21 cellular contexts compared by ENCODE assay signal in genomic region chr6:127532991-127533390, GRCh38. TPM values are rescaled to one million over a fixed set of nuclear protein-coding genes. Genes with fewer than 3 reads are reported as not detected.
DNase-seq lines count a peak whose midpoint lies in the region; ATAC-seq and TF ChIP-seq lines count a peak whose summit lies in the region.
"Had no signal": no experiment of that assay in that cellular context is flagged by ENCODE, and none has a peak within 500 bp of the region (broad histone marks: within the 10 kb centered on the region; RNA-seq: fewer than 3 reads in every experiment).

No MANE protein-coding gene starts in this region.

- DNase-seq in HCT116 (ENCODE audit: low read depth, low spot score) (no peak), MV-4-11 (lab: John Stamatoyannopoulos, UW) (peak; percentile 30), choroid plexus epithelial cell (ENCODE audit: low read depth) (peak; percentile 41), fibroblast of villous mesenchyme (ENCODE audit: low read depth) (peak; percentile 9), NCI-H1417 treated with DMSO at 0.1 percent for 48 hours (lab: John Stamatoyannopoulos, UW) (no peak), NCI-H1436 (lab: John Stamatoyannopoulos, UW) (no peak)
- DNase-seq: Calu3; CD8-positive, alpha-beta T cell; EL; H7; NCI-H146; NCI-H2081; NCI-H748 treated with DMSO at 0.1 percent for 48 hours; NK-92 treated with Interleukin-12 subunit alpha and Interleukin-12 subunit beta, amount 100 ng/mL, for 24 hours had no signal

- CTCF ChIA-PET in HCT116 (lab: Charles Lee), result interaction anchor here (1.2 kb wide), 1 partner anchor 16 kb away, joined by 3 read pairs; no protein-coding TSS in a partner anchor

- no peak overlapping the region for H3K4me2 ChIP-seq in HCT116 (ENCODE audit: low read length)
- H3K4me2 ChIP-seq: BLaER1 had no signal

- TF ChIP-seq RAD21 in HCT116 (IDR thresholded peaks at IDR 0.05; ENCODE audit: low read depth), result no peak

- no peaks in the 10 kb centered on the region for H3K9me2 ChIP-seq in HCT116 (ENCODE audit: insufficient read depth)

- BruUV-seq in HCT116 (replicated peaks; lab: Mats Ljungman, UMichigan), result no TSS peak

- intact Hi-C loops in HCT116 (cut with micrococcal nuclease), result no loop called here

- no peak for TF ChIP-seq POLR2A in HCT116 (IDR thresholded peaks at IDR 0.05; ENCODE audit: borderline replicate concordance, extremely low read depth, insufficient read depth, insufficient read length)

- H3K27me3 ChIP-seq in HCT116 (ENCODE audit: insufficient read depth, low read length), result no peaks in the 10 kb centered on the region
- H3K27me3 ChIP-seq: BLaER1 had no signal

- H3K9ac ChIP-seq in HCT116 (ENCODE audit: low read length), result no peak overlapping the region
- H3K9ac ChIP-seq: BLaER1 had no signal

- TF ChIP-seq CTCF in HCT116 (IDR thresholded peaks at IDR 0.05 in 2 of 3, conservative IDR thresholded peaks at IDR 0.05 in 1 of 3; ENCODE audit: borderline replicate concordance in 1 of 3, insufficient read depth in 1 of 3, low read depth in 2 of 3, low read length in 2 of 3), result no peak
- no peak for TF ChIP-seq CTCF in choroid plexus epithelial cell (conservative IDR thresholded peaks at IDR 0.05; ENCODE audit: low read depth, low read length)
- TF ChIP-seq CTCF in fibroblast of villous mesenchyme (IDR thresholded peaks at IDR 0.05; ENCODE audit: insufficient read depth, low read depth, low read length), result no peak

- ATAC-seq in HCT116 (no peak), HG03469 (IDR thresholded peaks at IDR 0.05; ENCODE audit: unreplicated experiment) (no peak), GM21367 (IDR thresholded peaks at IDR 0.05; ENCODE audit: unreplicated experiment) (no peak)
- ATAC-seq: CD8-positive, alpha-beta T cell; Right ventricle myocardium inferior had no signal

- H3K4me3 ChIP-seq in HCT116 (replicated peaks in 1 of 2; ENCODE audit: low read depth in 1 of 2, low read length in 2 of 2) (no peak overlapping the region), choroid plexus epithelial cell (ENCODE audit: low read depth, low read length) (no peak overlapping the region), fibroblast of villous mesenchyme (ENCODE audit: low read depth, low read length) (no peak overlapping the region)
- H3K4me3 ChIP-seq: BLaER1 had no signal

- no peak overlapping the region for H3K27ac ChIP-seq in HCT116 (ENCODE audit: low read depth, low read length)
- H3K27ac ChIP-seq: BLaER1 had no signal

- H3K9me3 ChIP-seq in HCT116 (ENCODE audit: control insufficient read depth in 1 of 2, insufficient read depth in 1 of 2, low read depth in 1 of 2, low read length in 2 of 2), result no peaks in the 10 kb centered on the region
- H3K9me3 ChIP-seq: BLaER1 had no signal

- POLR2A ChIA-PET in HCT116 (lab: Charles Lee), result no interaction called here

- no peaks in the 10 kb centered on the region for H3K79me2 ChIP-seq in HCT116 (ENCODE audit: insufficient read depth, low read length)

- RAD21 ChIA-PET in HCT116 (lab: Charles Lee; ENCODE audit: low non-redundant PET in 1 of 2, low total read pairs in 2 of 2, uncharacterized antibody in 2 of 2, unreplicated experiment in 2 of 2), result no interaction called here

- no peaks in the 10 kb centered on the region for H3K36me3 ChIP-seq in HCT116 (ENCODE audit: control insufficient read depth in 1 of 2, insufficient read depth in 2 of 2, low read length in 2 of 2)
- H3K36me3 ChIP-seq: BLaER1 had no signal

- H2AFZ ChIP-seq in HCT116 (ENCODE audit: low read depth, low read length, poor library complexity, severe bottlenecking), result peak overlapping the region; percentile 13

- H3K4me1 ChIP-seq in HCT116 (ENCODE audit: control insufficient read depth in 1 of 2, insufficient read depth in 2 of 2, low read length in 2 of 2), result no peaks in the 10 kb centered on the region
- H3K4me1 ChIP-seq: BLaER1 had no signal

- no peaks in the 10 kb centered on the region for H4K20me1 ChIP-seq in HCT116 (ENCODE audit: insufficient read depth)
- H4K20me1 ChIP-seq: BLaER1 had no signal

TF ChIP-seq in HCT116, 20 proteins besides CTCF, POLR2A, EP300 and RAD21:
- no peak for TF ChIP-seq ZNF274 (IDR thresholded peaks at IDR 0.05; ENCODE audit: low read depth, low read length)
- no peak for TF ChIP-seq EZH2phosphoT487 (IDR thresholded peaks at IDR 0.05; ENCODE audit: borderline replicate concordance)
- TF ChIP-seq EGR1 (IDR thresholded peaks at IDR 0.05; ENCODE audit: low read depth), result no peak
- no peak for TF ChIP-seq SRF (IDR thresholded peaks at IDR 0.05; ENCODE audit: low read depth)
- TF ChIP-seq SIN3A (IDR thresholded peaks at IDR 0.05; ENCODE audit: low read depth), result no peak
- no peak for TF ChIP-seq REST (IDR thresholded peaks at IDR 0.05; ENCODE audit: low read depth)
- no peak for TF ChIP-seq CEBPB (IDR thresholded peaks at IDR 0.05; ENCODE audit: low read depth)
- no peak for TF ChIP-seq EZH2 (IDR thresholded peaks at IDR 0.05)
- no peak for TF ChIP-seq ZBTB33 (IDR thresholded peaks at IDR 0.05; ENCODE audit: extremely low read depth, insufficient replicate concordance, low read length)
- TF ChIP-seq SP1 (IDR thresholded peaks at IDR 0.05; ENCODE audit: low read depth), result no peak
- no peak for TF ChIP-seq FOSL1 (IDR thresholded peaks at IDR 0.05; ENCODE audit: low read depth)
- TF ChIP-seq POLR2AphosphoS5 (IDR thresholded peaks at IDR 0.05; ENCODE audit: low read depth, low read length), result no peak
- no peak for TF ChIP-seq TCF7L2 (IDR thresholded peaks at IDR 0.05; ENCODE audit: borderline replicate concordance, extremely low read depth, insufficient read depth, insufficient read length)
- no peak for TF ChIP-seq ATF3 (IDR thresholded peaks at IDR 0.05)
TF ChIP-seq in HCT116: peak in this region for 0.

RNA-seq across cellular contexts. Expression of gene C6orf58, which starts 44.0 kb away (rescaled TPM):
- total RNA-seq in HCT116 (2021; ENCODE audit: unreplicated experiment) (0.20 TPM), fibroblast of villous mesenchyme (not detected in 2 replicates)
- polyA plus RNA-seq in HCT116 (2012), result 0.05 TPM in 1 of 2 replicates, not detected in the other
- total RNA-seq: CD8-positive, alpha-beta T cell; H7; NCI-H460; OCI-LY7; Right ventricle myocardium inferior; SK-MEL-5 had no signal

Comparison
In these comparisons a context has a peak if more than half of its experiments do, and no peak if none do; other contexts are left out.
1. DNase-seq: peak in MV-4-11 (single experiment), choroid plexus epithelial cell (single experiment) and fibroblast of villous mesenchyme (single experiment); none in HCT116 (single experiment), NCI-H1417 treated with DMSO at 0.1 percent for 48 hours (single experiment) and NCI-H1436 (single experiment).